In genomic region chr12:10235761-10236631, GRCh38 we compare ENCODE assay signal across 8 cellular contexts. TPM values are rescaled to one million over a fixed set of nuclear protein-coding genes. Genes with fewer than 3 reads are reported as not detected.
DNase-seq lines count a peak whose midpoint lies in the region; ATAC-seq and FAIRE-seq lines count a peak whose summit lies in the region.

No MANE protein-coding gene starts in this region.

- H3K9ac ChIP-seq in GM23248 (no peak overlapping the region), adipocyte (ENCODE audit: low read length) (no peak overlapping the region)

- H3K4me3 Mint-ChIP-seq in CD4-positive, CD25-positive, alpha-beta regulatory T cell, result no peak overlapping the region

- WGBS in GM23248 (ENCODE audit: low coverage in 1 of 2, low lambda C conversion rate in 2 of 2, missing lambda C conversion rate in 2 of 2), 2 experiments, result 43 to 47% methylated on average over 4 of the region's 4 CpGs
- WGBS in small intestine, 3 donors, result 40 to 48% (median 48%) methylated on average over 4 of the region's 4 CpGs

- ATAC-seq in CD4-positive, CD25-positive, alpha-beta regulatory T cell (ENCODE audit: low read depth in 2 of 2), result peak; percentile 48 to 57
- peak; percentile 80 for ATAC-seq in left ventricle myocardium superior

- no peaks in the 10 kb centered on the region for H3K9me2 ChIP-seq in GM23248 (ENCODE audit: insufficient read depth)

- H3K27ac Mint-ChIP-seq in CD4-positive, CD25-positive, alpha-beta regulatory T cell, result no peak overlapping the region

- H3K9me3 ChIP-seq in CD4-positive, CD25-positive, alpha-beta regulatory T cell (ENCODE audit: control insufficient read depth in 2 of 2, low read length in 2 of 2), result peaks cover 0 to 5% of the 10 kb centered on the region in 2 experiments
- H3K9me3 ChIP-seq in GM23248 (ENCODE audit: low read depth) (no peaks in the 10 kb centered on the region), adipocyte (ENCODE audit: control insufficient read depth, low read length) (peaks cover 3% of the 10 kb centered on the region), small intestine (ENCODE audit: control insufficient read depth, low read depth) (peaks cover 2% of the 10 kb centered on the region)

- no peak overlapping the region for H2AFZ ChIP-seq in GM23248

- no peaks in the 10 kb centered on the region for H3K4me1 ChIP-seq in CD4-positive, CD25-positive, alpha-beta regulatory T cell (ENCODE audit: control insufficient read depth, insufficient read depth, low read length, poor library complexity, severe bottlenecking)
- H3K4me1 ChIP-seq in GM23248 (ENCODE audit: insufficient read depth) (peaks cover 2% of the 10 kb centered on the region), adipocyte (ENCODE audit: control insufficient read depth, insufficient read depth, low read length) (peaks cover 3% of the 10 kb centered on the region), small intestine (ENCODE audit: control insufficient read depth in 2 of 2, insufficient read depth in 1 of 2, low read depth in 1 of 2, low read length in 1 of 2) (no peaks in the 10 kb centered on the region)

- intact Hi-C loops in left ventricle myocardium superior (cut with micrococcal nuclease), result loop anchor here (2.0 kb wide), 1 partner anchor 327 kb away; no protein-coding TSS in a partner anchor

- H3K9me3 Mint-ChIP-seq in CD4-positive, CD25-positive, alpha-beta regulatory T cell, result peaks cover 0 to 5% (median 0%) of the 10 kb centered on the region in 7 donors

- DNase-seq in CD4-positive, CD25-positive, alpha-beta regulatory T cell, result peak; percentile 24 to 50 (median 41)
- peak; percentile 61 for DNase-seq in GM23248
- peak; percentile 69 for DNase-seq in OCI-M1 (lab: John Stamatoyannopoulos, UW)
- peak; percentile 76 for DNase-seq in adipocyte (ENCODE audit: low read depth)
- peak; percentile 44 for DNase-seq in left ventricle myocardium superior
- peak; percentile 38 for DNase-seq in small intestine
- no peak for DNase-seq in NCI-H2107 treated with DMSO at 0.1 percent for 48 hours (lab: John Stamatoyannopoulos, UW; ENCODE audit: unreplicated experiment)
- no peak for DNase-seq in NCI-H2171 (lab: John Stamatoyannopoulos, UW)

- H3K27ac ChIP-seq in CD4-positive, CD25-positive, alpha-beta regulatory T cell (ENCODE audit: insufficient read depth, low read length, poor library complexity, severe bottlenecking), result no peak overlapping the region
- no peak overlapping the region for H3K27ac ChIP-seq in GM23248
- no peak overlapping the region for H3K27ac ChIP-seq in small intestine (ENCODE audit: low read depth in 1 of 2, low read length in 1 of 2)

- H3F3A ChIP-seq in GM23248 (ENCODE audit: insufficient read depth), result no peaks in the 10 kb centered on the region

- peaks cover 5% of the 10 kb centered on the region for H3K36me3 Mint-ChIP-seq in CD4-positive, CD25-positive, alpha-beta regulatory T cell

- no peaks in the 10 kb centered on the region for H4K20me1 ChIP-seq in GM23248 (ENCODE audit: insufficient read depth)

- no peaks in the 10 kb centered on the region for H3K79me2 ChIP-seq in GM23248 (ENCODE audit: insufficient read depth)

- no peaks in the 10 kb centered on the region for H3K27me3 Mint-ChIP-seq in CD4-positive, CD25-positive, alpha-beta regulatory T cell

- peak; percentile 10 for FAIRE-seq in small intestine (lab: Jason Lieb, UNC)

- no peaks in the 10 kb centered on the region for H3K27me3 ChIP-seq in CD4-positive, CD25-positive, alpha-beta regulatory T cell (ENCODE audit: control insufficient read depth, insufficient read depth, low read length)
- H3K27me3 ChIP-seq in GM23248 (replicated peaks; ENCODE audit: insufficient read depth), result no peaks in the 10 kb centered on the region
- H3K27me3 ChIP-seq in adipocyte (replicated peaks; ENCODE audit: control insufficient read depth, insufficient read depth, low read length), result no peaks in the 10 kb centered on the region
- no peaks in the 10 kb centered on the region for H3K27me3 ChIP-seq in small intestine (ENCODE audit: control insufficient read depth in 2 of 2, insufficient read depth in 2 of 2, low read length in 2 of 2)

- H3K4me1 Mint-ChIP-seq in CD4-positive, CD25-positive, alpha-beta regulatory T cell, result peaks cover 0 to 4% (median 0%) of the 10 kb centered on the region in 4 donors

- H3K4me3 ChIP-seq in CD4-positive, CD25-positive, alpha-beta regulatory T cell (ENCODE audit: low read depth, low read length), result no peak overlapping the region
- H3K4me3 ChIP-seq in GM23248 (no peak overlapping the region), adipocyte (ENCODE audit: low read length) (no peak overlapping the region), small intestine (ENCODE audit: low read depth in 1 of 2, low read length in 2 of 2) (no peak overlapping the region)

- no peak overlapping the region for H3K4me2 ChIP-seq in GM23248 (ENCODE audit: unreplicated experiment)

- in situ Hi-C loops in GM23248 (cut with MboI), result loop anchor here (10.0 kb wide), 1 partner anchor 519 kb away; no protein-coding TSS in a partner anchor

- no peaks in the 10 kb centered on the region for H3K36me3 ChIP-seq in CD4-positive, CD25-positive, alpha-beta regulatory T cell (ENCODE audit: control insufficient read depth, insufficient read depth, low read length)
- H3K36me3 ChIP-seq in GM23248 (ENCODE audit: low read depth) (no peaks in the 10 kb centered on the region), adipocyte (ENCODE audit: control insufficient read depth, insufficient read depth, low read length, severe bottlenecking) (no peaks in the 10 kb centered on the region), small intestine (ENCODE audit: control insufficient read depth in 2 of 2, insufficient read depth in 2 of 2, low read length in 2 of 2) (no peaks in the 10 kb centered on the region)

RNA-seq across cellular contexts. Expression of gene GABARAPL1, which starts 23.3 kb away (rescaled TPM):
- total RNA-seq in CD4-positive, CD25-positive, alpha-beta regulatory T cell, result 170 TPM
- polyA plus RNA-seq in CD4-positive, CD25-positive, alpha-beta regulatory T cell, result 10 to 100 TPM; 19.4 to 21.8 (median 19.7) TPM
- total RNA-seq in GM23248 (2014; rRNA removed; shearing (Covaris generic)), result 98.6 and 127 TPM in 2 replicates
- polyA plus RNA-seq in GM23248 (2016; fragmentation: Nextera tagmentation; extraction: Ambion mirVana) (94.9 and 97.4 TPM in 2 replicates), small intestine (10 to 100 TPM; 38.9 to 59.4 (median 56.6) TPM)
- 217 TPM for total RNA-seq in left ventricle myocardium superior

RNA-seq across cellular contexts. Expression of gene TMEM52B, which starts 57.2 kb away (rescaled TPM):
- not detected for total RNA-seq in CD4-positive, CD25-positive, alpha-beta regulatory T cell
- not detected for polyA plus RNA-seq in CD4-positive, CD25-positive, alpha-beta regulatory T cell
- 6.7 TPM in 1 of 2 replicates, not detected in the other for total RNA-seq in GM23248 (2014; rRNA removed; shearing (Covaris generic))
- polyA plus RNA-seq in GM23248 (2016; fragmentation: Nextera tagmentation; extraction: Ambion mirVana) (0.25 and 0.98 TPM in 2 replicates), small intestine (under 1 TPM in 1 of 3 donors, not detected in 2; 0.10 TPM)
- total RNA-seq in left ventricle myocardium superior, result not detected

Comparison
In these comparisons a context has a peak if more than half of its experiments do, and no peak if none do; other contexts are left out.
1. DNase-seq: peak in CD4-positive, CD25-positive, alpha-beta regulatory T cell (3 of 3), GM23248 (single experiment), OCI-M1 (single experiment), adipocyte (single experiment), left ventricle myocardium superior (single experiment) and small intestine (single experiment); none in NCI-H2107 treated with DMSO at 0.1 percent for 48 hours (single experiment) and NCI-H2171 (single experiment).